In genomic region chr18:48795696-48796095, GRCh38 we compare ENCODE assay signal across 23 cellular contexts.
"Had no signal": no experiment of that assay in that cellular context is flagged by ENCODE, and none has a peak within 500 bp of the region (broad histone marks: within the 10 kb centered on the region; RNA-seq: fewer than 3 reads in every experiment).

No MANE protein-coding gene starts in this region.

- H3K9me3 ChIP-seq: ascending aorta, body of pancreas, Peyer's patch, SJSA1 had no signal

- H3K4me1 ChIP-seq: body of pancreas had no signal

- DNase-seq: activated CD4-positive, alpha-beta T cell treated with anti-CD3 and anti-CD28 coated beads, Interleukin-2, amount 10 ng/mL, durations not matched to agents 24 days and 14 days; activated CD4-positive, alpha-beta T cell treated with anti-CD3 and anti-CD28 coated beads, Interleukin-2, amount 50 U/mL, for 48 hours; activated CD4-positive, CD25-positive, alpha-beta regulatory T cell treated with anti-CD3 and anti-CD28 coated beads, Interleukin-2, amount 50 U/mL, for 72 hours; activated CD8-positive, alpha-beta memory T cell treated with anti-CD3 and anti-CD28 coated beads, Interleukin-2, amount 10 ng/mL, durations not matched to agents 7 days and 5 days; activated gamma-delta T cell; activated naive CD4-positive, alpha-beta T cell treated with anti-CD3 and anti-CD28 coated beads, Interleukin-2, amount 10 ng/mL, durations not matched to agents 7 days and 5 days; activated T-cell treated with anti-CD3 and anti-CD28 coated beads, Interleukin-2, amount 50 U/mL, for 4 hours; NCI-H1092; NCI-H1417 treated with DMSO at 0.1 percent for 48 hours; NCI-H187; NCI-H2081; NCI-H446; NCI-H524; SHP77 had no signal

- H3K27ac Mint-ChIP-seq: activated CD4-positive, alpha-beta T cell treated with anti-CD3 and anti-CD28 coated beads, Interleukin-2, amount 10 ng/mL, durations not matched to agents 24 days and 14 days; activated CD8-positive, alpha-beta memory T cell treated with anti-CD3 and anti-CD28 coated beads, Interleukin-2, amount 10 ng/mL, durations not matched to agents 7 days and 5 days; activated naive CD4-positive, alpha-beta T cell treated with anti-CD3 and anti-CD28 coated beads, Interleukin-2, amount 10 ng/mL, durations not matched to agents 7 days and 5 days; activated T-helper 17 cell treated with anti-CD3 and anti-CD28 coated beads, Interleukin-2, amount 50 U/mL, for 72 hours; T-helper 1 cell treated with Interleukin-12 subunit alpha and Interleukin-12 subunit beta and Interleukin-4 antibody, amounts not matched to agents 30 μg/mL and 1 μg/mL, for 36 hours had no signal

- ATAC-seq: activated CD8-positive, alpha-beta memory T cell treated with anti-CD3 and anti-CD28 coated beads, Interleukin-2, amount 10 ng/mL, durations not matched to agents 7 days and 5 days; activated T-cell treated with anti-CD3 and anti-CD28 coated beads, Interleukin-2, amount 50 U/mL, for 4 hours; activated T-helper 17 cell treated with anti-CD3 and anti-CD28 coated beads, Interleukin-2, amount 50 U/mL, for 72 hours; body of pancreas; HepG2 had no signal

- H3K9ac ChIP-seq: KMS-11 had no signal

- H3K4me3 ChIP-seq: ascending aorta, body of pancreas, Peyer's patch, SJSA1 had no signal

- H3K27me3 Mint-ChIP-seq: activated T-helper 17 cell treated with anti-CD3 and anti-CD28 coated beads, Interleukin-2, amount 50 U/mL, for 72 hours had no signal

- H3K27ac ChIP-seq: body of pancreas, KMS-11, Peyer's patch, RWPE1, SJSA1 had no signal

- H3K27me3 ChIP-seq: ascending aorta, body of pancreas, Peyer's patch, SJSA1 had no signal

- H3K9me3 Mint-ChIP-seq: activated T-cell treated with anti-CD3 and anti-CD28 coated beads, Interleukin-2, amount 50 U/mL, for 4 hours; activated T-helper 17 cell treated with anti-CD3 and anti-CD28 coated beads, Interleukin-2, amount 50 U/mL, for 72 hours; T-helper 1 cell treated with Interleukin-12 subunit alpha and Interleukin-12 subunit beta and Interleukin-4 antibody, amounts not matched to agents 30 μg/mL and 1 μg/mL, for 36 hours had no signal

- H3K36me3 ChIP-seq: ascending aorta, Peyer's patch had no signal

- H3K4me3 Mint-ChIP-seq: activated CD4-positive, alpha-beta T cell treated with anti-CD3 and anti-CD28 coated beads, Interleukin-2, amount 10 ng/mL, durations not matched to agents 24 days and 14 days; activated CD8-positive, alpha-beta memory T cell treated with anti-CD3 and anti-CD28 coated beads, Interleukin-2, amount 10 ng/mL, durations not matched to agents 7 days and 5 days; activated naive CD4-positive, alpha-beta T cell treated with anti-CD3 and anti-CD28 coated beads, Interleukin-2, amount 10 ng/mL, durations not matched to agents 7 days and 5 days; activated T-cell treated with anti-CD3 and anti-CD28 coated beads, Interleukin-2, amount 50 U/mL, for 4 hours; activated T-helper 17 cell treated with anti-CD3 and anti-CD28 coated beads, Interleukin-2, amount 50 U/mL, for 72 hours; T-helper 1 cell treated with Interleukin-12 subunit alpha and Interleukin-12 subunit beta and Interleukin-4 antibody, amounts not matched to agents 30 μg/mL and 1 μg/mL, for 36 hours had no signal
